In the genomic region with DNA sequence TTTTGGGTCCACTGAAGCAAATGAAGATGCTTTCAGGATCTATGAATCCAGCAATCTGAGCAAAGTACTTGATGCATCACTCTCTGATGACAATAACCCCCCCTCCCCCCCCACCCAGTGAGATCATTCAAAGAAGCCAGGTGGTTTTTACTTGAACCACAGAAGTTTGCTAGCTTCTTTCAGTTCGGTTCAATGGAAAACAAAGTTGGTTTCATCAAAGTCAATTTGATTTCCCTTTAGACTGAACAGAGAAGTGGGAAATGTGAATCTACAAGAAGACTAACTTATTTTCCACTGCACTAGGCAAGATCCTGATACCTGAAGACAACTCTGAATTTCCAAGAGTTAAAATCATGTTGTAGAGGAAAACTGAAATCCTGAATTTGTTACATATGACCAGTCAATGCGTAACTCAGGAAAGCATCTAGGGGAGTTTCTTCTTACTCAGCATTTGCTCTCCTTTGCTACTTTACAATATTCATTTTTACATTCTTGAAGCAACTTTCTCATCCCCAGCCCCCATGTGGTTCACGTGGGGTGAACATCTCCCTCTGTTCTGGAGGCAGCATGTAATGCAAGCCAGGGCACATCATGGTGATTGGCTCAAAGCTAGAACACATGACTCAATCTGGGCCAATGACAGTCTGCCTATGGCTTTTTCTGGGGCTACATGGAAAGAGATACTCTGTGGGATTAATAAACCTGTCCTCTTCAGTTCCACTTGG, we compare ENCODE assay signal across 8 cellular contexts.
DNase-seq lines count a peak whose midpoint lies in the region; ATAC-seq, FAIRE-seq and TF ChIP-seq lines count a peak whose summit lies in the region.

No MANE protein-coding gene starts in this region.

- H3K4me3 Mint-ChIP-seq in Calu3 (ENCODE audit: low read depth, unreplicated experiment) (no peak overlapping the region), GM23338 (no peak overlapping the region)

- intact Hi-C loops in Calu3 (cut with micrococcal nuclease; ENCODE audit: unreplicated experiment), result loop anchor here (2.0 to 5.0 kb wide), 3 partner anchors 56 to 568 kb away; no protein-coding TSS in a partner anchor

- H3K27ac ChIP-seq in GM23338 (ENCODE audit: low read depth), result no peak overlapping the region
- no peak overlapping the region for H3K27ac ChIP-seq in WERI-Rb-1

- H2AFZ ChIP-seq in GM23338, result no peak overlapping the region

- H3K27me3 ChIP-seq in GM23338 (ENCODE audit: insufficient read depth) (no peaks in the 10 kb centered on the region), WERI-Rb-1 (ENCODE audit: insufficient read depth, low read depth, severe bottlenecking) (no peaks in the 10 kb centered on the region)

- peak; percentile 38 for FAIRE-seq in H54 (lab: Jason Lieb, UNC)

- H3K4me2 ChIP-seq in GM23338, result no peak overlapping the region

- H3F3A ChIP-seq in GM23338 (replicated peaks; ENCODE audit: low read depth), result no peaks in the 10 kb centered on the region

- CTCF ChIA-PET in Calu3 (lab: Charles Lee), result interaction anchor here (2.0 kb wide), 1 partner anchor 11 kb away, joined by 11 read pairs; no protein-coding TSS in a partner anchor

- no peaks in the 10 kb centered on the region for H3K9me3 ChIP-seq in WERI-Rb-1 (ENCODE audit: severe bottlenecking)

- no peak for ATAC-seq in GM23338

- BruUV-seq in Calu3 (replicated peaks; lab: Mats Ljungman, UMichigan), result no TSS peak

- H3K4me1 Mint-ChIP-seq in Calu3 (ENCODE audit: low read depth, unreplicated experiment) (peaks cover 22% of the 10 kb centered on the region), GM23338 (peaks cover 21% of the 10 kb centered on the region)

- H3K27ac Mint-ChIP-seq in Calu3 (ENCODE audit: unreplicated experiment), result peak overlapping the region; percentile 72
- H3K27ac Mint-ChIP-seq in GM23338, result no peak overlapping the region

- peaks cover 18% of the 10 kb centered on the region; the same call in 1 of the 2 replicates for H3K4me1 ChIP-seq in GM23338 (ENCODE audit: insufficient read depth)

- no peak for TF ChIP-seq CTCF in Calu3 (IDR thresholded peaks at IDR 0.05; ENCODE audit: unreplicated experiment)
- TF ChIP-seq CTCF in GM23338 (conservative IDR thresholded peaks at IDR 0.05; ENCODE audit: low read depth in 2 of 2), result no peak
- no peak for TF ChIP-seq CTCF in WERI-Rb-1 (IDR thresholded peaks at IDR 0.05; ENCODE audit: low read depth, low read length)

- peaks cover 11% of the 10 kb centered on the region for H3K36me3 Mint-ChIP-seq in Calu3 (ENCODE audit: insufficient read depth, unreplicated experiment)
- H3K36me3 Mint-ChIP-seq in GM23338 (ENCODE audit: low read depth), result peaks cover 28% of the 10 kb centered on the region

- H3K9me2 ChIP-seq in GM23338 (ENCODE audit: insufficient read depth), result no peaks in the 10 kb centered on the region

- no peaks in the 10 kb centered on the region for H4K20me1 ChIP-seq in GM23338 (replicated peaks; ENCODE audit: insufficient read depth)

- DNase-seq in Calu3 (peak; percentile 18), H54 (ENCODE audit: insufficient read length, low spot score) (no peak), T-helper 1 cell (peak in 3 of 5 donors; percentile 14 to 85 (median 36)), GM23338 (ENCODE audit: low spot score) (no peak), WERI-Rb-1 (no peak), NCI-H446 (lab: John Stamatoyannopoulos, UW) (no peak)
- peak; percentile 75 for DNase-seq in central memory CD4-positive, alpha-beta T cell
- DNase-seq in stimulated activated CD8-positive, alpha-beta memory T cell treated with anti-CD3 and anti-CD28 coated beads, Interleukin-12 subunit alpha, Interleukin-12 subunit beta, amount 100 ng/mL, for 4 hours (ENCODE audit: low read depth), result peak; percentile 29

- no peaks in the 10 kb centered on the region for H3K9me3 Mint-ChIP-seq in Calu3 (ENCODE audit: low read depth, unreplicated experiment)
- H3K9me3 Mint-ChIP-seq in GM23338, result peaks cover 18% of the 10 kb centered on the region; the same call in 2 of the 3 replicates

- H3K27me3 Mint-ChIP-seq in Calu3 (ENCODE audit: unreplicated experiment), result no peaks in the 10 kb centered on the region
- H3K27me3 Mint-ChIP-seq in GM23338 (ENCODE audit: insufficient read depth, low read depth, poor library complexity), result peaks cover 3% of the 10 kb centered on the region

- H3K79me2 ChIP-seq in GM23338 (replicated peaks; ENCODE audit: insufficient read depth), result no peaks in the 10 kb centered on the region

- no peak for TF ChIP-seq POLR2A in H54 (IDR thresholded peaks at IDR 0.05; ENCODE audit: low read depth, low read length)

- H3K4me3 ChIP-seq in GM23338, result no peak overlapping the region
- H3K4me3 ChIP-seq in WERI-Rb-1 (ENCODE audit: low read depth, low read length), result no peak overlapping the region

- H3K36me3 ChIP-seq in GM23338 (ENCODE audit: insufficient read depth) (no peaks in the 10 kb centered on the region), WERI-Rb-1 (no peaks in the 10 kb centered on the region)

TF ChIP-seq in GM23338, 12 proteins besides CTCF, POLR2A, EP300 and RAD21:
- TF ChIP-seq, protein P1, sequence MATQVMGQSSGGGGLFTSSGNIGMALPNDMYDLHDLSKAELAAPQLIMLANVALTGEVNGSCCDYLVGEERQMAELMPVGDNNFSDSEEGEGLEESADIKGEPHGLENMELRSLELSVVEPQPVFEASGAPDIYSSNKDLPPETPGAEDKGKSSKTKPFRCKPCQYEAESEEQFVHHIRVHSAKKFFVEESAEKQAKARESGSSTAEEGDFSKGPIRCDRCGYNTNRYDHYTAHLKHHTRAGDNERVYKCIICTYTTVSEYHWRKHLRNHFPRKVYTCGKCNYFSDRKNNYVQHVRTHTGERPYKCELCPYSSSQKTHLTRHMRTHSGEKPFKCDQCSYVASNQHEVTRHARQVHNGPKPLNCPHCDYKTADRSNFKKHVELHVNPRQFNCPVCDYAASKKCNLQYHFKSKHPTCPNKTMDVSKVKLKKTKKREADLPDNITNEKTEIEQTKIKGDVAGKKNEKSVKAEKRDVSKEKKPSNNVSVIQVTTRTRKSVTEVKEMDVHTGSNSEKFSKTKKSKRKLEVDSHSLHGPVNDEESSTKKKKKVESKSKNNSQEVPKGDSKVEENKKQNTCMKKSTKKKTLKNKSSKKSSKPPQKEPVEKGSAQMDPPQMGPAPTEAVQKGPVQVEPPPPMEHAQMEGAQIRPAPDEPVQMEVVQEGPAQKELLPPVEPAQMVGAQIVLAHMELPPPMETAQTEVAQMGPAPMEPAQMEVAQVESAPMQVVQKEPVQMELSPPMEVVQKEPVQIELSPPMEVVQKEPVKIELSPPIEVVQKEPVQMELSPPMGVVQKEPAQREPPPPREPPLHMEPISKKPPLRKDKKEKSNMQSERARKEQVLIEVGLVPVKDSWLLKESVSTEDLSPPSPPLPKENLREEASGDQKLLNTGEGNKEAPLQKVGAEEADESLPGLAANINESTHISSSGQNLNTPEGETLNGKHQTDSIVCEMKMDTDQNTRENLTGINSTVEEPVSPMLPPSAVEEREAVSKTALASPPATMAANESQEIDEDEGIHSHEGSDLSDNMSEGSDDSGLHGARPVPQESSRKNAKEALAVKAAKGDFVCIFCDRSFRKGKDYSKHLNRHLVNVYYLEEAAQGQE (IDR thresholded peaks at IDR 0.05; ENCODE audit: unreplicated experiment), result no peak
- TF ChIP-seq ZNF114 (CRISPR knock-in tag; IDR thresholded peaks at IDR 0.05), result no peak

Comparison
In these comparisons a context has a peak if more than half of its experiments do, and no peak if none do; other contexts are left out.
1. DNase-seq: peak in Calu3 (single experiment), T-helper 1 cell (3 of 5), central memory CD4-positive, alpha-beta T cell (single experiment) and stimulated activated CD8-positive, alpha-beta memory T cell treated with anti-CD3 and anti-CD28 coated beads, Interleukin-12 subunit alpha, Interleukin-12 subunit beta, amount 100 ng/mL, for 4 hours (single experiment); none in H54 (single experiment), GM23338 (single experiment), WERI-Rb-1 (single experiment) and NCI-H446 (0 of 2).